In the genomic region with DNA sequence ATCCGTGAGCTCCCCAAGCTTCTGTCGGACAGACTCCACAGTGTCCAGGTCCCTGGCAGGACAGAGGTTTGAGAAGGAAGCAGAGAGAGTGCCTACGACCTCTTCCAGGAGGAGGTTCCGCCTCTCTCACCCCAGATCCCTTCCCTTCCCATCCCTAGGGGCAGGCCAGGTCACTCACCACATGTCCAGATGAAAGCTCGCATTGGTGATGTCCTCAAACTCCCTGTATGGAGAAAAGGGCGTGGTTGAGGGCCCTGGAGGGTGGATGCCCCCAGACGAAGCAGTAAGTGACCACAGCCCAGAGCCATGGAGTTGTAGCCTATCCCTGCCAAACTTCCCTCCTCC, we compare ENCODE assay signal across 30 cellular contexts. TPM values are rescaled to one million over a fixed set of nuclear protein-coding genes. Genes with fewer than 3 reads are reported as not detected.
A peak's percentile ranks its signal among the peaks of the same experiment; 100 is the strongest.
DNase-seq lines count a peak whose midpoint lies in the region; ATAC-seq, FAIRE-seq and TF ChIP-seq lines count a peak whose summit lies in the region.
"Had no signal": no experiment of that assay in that cellular context is flagged by ENCODE, and none has a peak within 500 bp of the region (broad histone marks: within the 10 kb centered on the region; RNA-seq: fewer than 3 reads in every experiment).

No MANE protein-coding gene starts in this region.

- no peak for TF ChIP-seq EP300 in H1 (IDR thresholded peaks at IDR 0.05; ENCODE audit: borderline replicate concordance in 1 of 2, low read depth in 2 of 2, low read length in 2 of 2)

- H4K8ac ChIP-seq in H1 (ENCODE audit: extremely low read depth, insufficient read depth, low read length) = peak overlapping the region; percentile 85

- DNase-seq in activated CD8-positive, alpha-beta T cell treated with anti-CD3 and anti-CD28 coated beads, Interleukin-2, amount 10 ng/mL, durations not matched to agents 7 days and 5 days = no peak
- no peak for DNase-seq in activated CD8-positive, alpha-beta T cell treated with anti-CD3 and anti-CD28 coated beads for 36 hours
- DNase-seq in A172 (ENCODE audit: low spot score) (peak; percentile 55), H1 (ENCODE audit: low read depth in 1 of 2, low spot score in 2 of 2) (no peak), OCI-LY7 (ENCODE audit: low spot score) (no peak), DMS153 treated with DMSO at 0.1 percent for 48 hours (lab: John Stamatoyannopoulos, UW; ENCODE audit: unreplicated experiment) (no peak)
- no peak for DNase-seq in activated CD4-positive, alpha-beta T cell treated with anti-CD3 and anti-CD28 coated beads for 4 hours
- DNase-seq: CD4-positive, CD25-positive, alpha-beta regulatory T cell; COR-L47; DMS79; EL; GF-D8; GOT3; HCEC 1CT; Karpas-422; NCI-H1092 treated with DMSO at 0.1 percent for 48 hours; NCI-H1436; NCI-H187; NCI-H2081 treated with DMSO at 0.1 percent for 48 hours; NCI-H446; NCI-H524 treated with DMSO at 0.1 percent for 48 hours; NCI-H774; PC-9; RPMI8226; SHP77 treated with DMSO at 0.1 percent for 48 hours had no signal

- H3K9me3 ChIP-seq in Loucy (ENCODE audit: insufficient read depth, low read depth, low read length) (no peaks in the 10 kb centered on the region), H1 (ENCODE audit: insufficient read depth in 2 of 2, low read depth in 1 of 2, low read length in 1 of 2) (no peaks in the 10 kb centered on the region), OCI-LY7 (ENCODE audit: low read length) (no peaks in the 10 kb centered on the region)
- H3K9me3 ChIP-seq: BLaER1 had no signal

- H3K23me2 ChIP-seq in H1 (ENCODE audit: low read depth, low read length) = no peaks in the 10 kb centered on the region

- no peak overlapping the region for H2BK12ac ChIP-seq in H1 (ENCODE audit: low read depth, low read length)

- H3K36me3 Mint-ChIP-seq in activated CD8-positive, alpha-beta T cell treated with anti-CD3 and anti-CD28 coated beads, Interleukin-2, amount 10 ng/mL, durations not matched to agents 7 days and 5 days (ENCODE audit: low read depth) = peaks cover 46% of the 10 kb centered on the region
- peaks cover 26% of the 10 kb centered on the region for H3K36me3 Mint-ChIP-seq in activated CD8-positive, alpha-beta T cell treated with anti-CD3 and anti-CD28 coated beads for 36 hours (ENCODE audit: low read depth)
- H3K36me3 Mint-ChIP-seq: CD4-positive, CD25-positive, alpha-beta regulatory T cell had no signal

- no peaks in the 10 kb centered on the region for H3K27me3 ChIP-seq in Loucy (ENCODE audit: insufficient read depth, low read length, poor library complexity, severe bottlenecking)
- no peaks in the 10 kb centered on the region for H3K27me3 ChIP-seq in H1 (replicated peaks in 1 of 4; ENCODE audit: control insufficient read depth in 3 of 4, extremely low read depth in 1 of 4, insufficient read depth in 3 of 4, low read length in 3 of 4)
- H3K27me3 ChIP-seq: BLaER1 had no signal

- H3K14ac ChIP-seq in H1 (ENCODE audit: insufficient read length) = no peak overlapping the region

- no peak overlapping the region for H2AK5ac ChIP-seq in H1 (ENCODE audit: low read depth, low read length)

- intact Hi-C loops in activated CD8-positive, alpha-beta T cell treated with anti-CD3 and anti-CD28 coated beads for 36 hours (cut with micrococcal nuclease) = no loop called here
- intact Hi-C loops in OCI-LY7 (cut with micrococcal nuclease; ENCODE audit: unreplicated experiment) = no loop called here

- peak overlapping the region; percentile 38 for H3K4me3 Mint-ChIP-seq in activated CD8-positive, alpha-beta T cell treated with anti-CD3 and anti-CD28 coated beads, Interleukin-2, amount 10 ng/mL, durations not matched to agents 7 days and 5 days
- H3K4me3 Mint-ChIP-seq in activated CD8-positive, alpha-beta T cell treated with anti-CD3 and anti-CD28 coated beads for 36 hours = no peak overlapping the region

- no peak overlapping the region for H2BK20ac ChIP-seq in H1 (ENCODE audit: low read length)

- H3K27me3 Mint-ChIP-seq in activated CD8-positive, alpha-beta T cell treated with anti-CD3 and anti-CD28 coated beads, Interleukin-2, amount 10 ng/mL, durations not matched to agents 7 days and 5 days (ENCODE audit: low read depth) = no peaks in the 10 kb centered on the region
- H3K27me3 Mint-ChIP-seq in activated CD8-positive, alpha-beta T cell treated with anti-CD3 and anti-CD28 coated beads for 36 hours = no peaks in the 10 kb centered on the region
- H3K27me3 Mint-ChIP-seq: CD4-positive, CD25-positive, alpha-beta regulatory T cell had no signal

- H3K56ac ChIP-seq in H1 (replicated peaks; ENCODE audit: insufficient read length, low read depth, low read length) = no peak overlapping the region

- no peak overlapping the region for H2BK15ac ChIP-seq in H1 (ENCODE audit: low read length)

- no peak overlapping the region for H2BK5ac ChIP-seq in H1 (ENCODE audit: low read depth, low read length)

- BruUV-seq in OCI-LY7 (replicated peaks; lab: Mats Ljungman, UMichigan) = no TSS peak

- H3K9me3 Mint-ChIP-seq in activated CD8-positive, alpha-beta T cell treated with anti-CD3 and anti-CD28 coated beads, Interleukin-2, amount 10 ng/mL, durations not matched to agents 7 days and 5 days (ENCODE audit: insufficient read depth) = no peaks in the 10 kb centered on the region
- H3K9me3 Mint-ChIP-seq in activated CD8-positive, alpha-beta T cell treated with anti-CD3 and anti-CD28 coated beads for 36 hours = no peaks in the 10 kb centered on the region
- H3K9me3 Mint-ChIP-seq: CD4-positive, CD25-positive, alpha-beta regulatory T cell had no signal

- no peaks in the 10 kb centered on the region for H3F3A ChIP-seq in Loucy (ENCODE audit: low read depth)

- H3K4me1 Mint-ChIP-seq in activated CD8-positive, alpha-beta T cell treated with anti-CD3 and anti-CD28 coated beads, Interleukin-2, amount 10 ng/mL, durations not matched to agents 7 days and 5 days (ENCODE audit: low read depth) = peaks cover 31% of the 10 kb centered on the region
- peaks cover 23% of the 10 kb centered on the region for H3K4me1 Mint-ChIP-seq in activated CD8-positive, alpha-beta T cell treated with anti-CD3 and anti-CD28 coated beads for 36 hours (ENCODE audit: low read depth)

- no peak for ATAC-seq in activated CD8-positive, alpha-beta T cell treated with anti-CD3 and anti-CD28 coated beads, Interleukin-2, amount 10 ng/mL, durations not matched to agents 7 days and 5 days
- ATAC-seq in activated CD8-positive, alpha-beta T cell treated with anti-CD3 and anti-CD28 coated beads for 36 hours = no peak

- peak overlapping the region; percentile 8 for H3K4me2 ChIP-seq in Loucy (ENCODE audit: low read depth, low read length, poor library complexity, severe bottlenecking)
- H3K4me2 ChIP-seq in H1 (ENCODE audit: insufficient read depth in 1 of 2, low read depth in 2 of 2, low read length in 2 of 2) = no peak overlapping the region
- H3K4me2 ChIP-seq in OCI-LY7 (ENCODE audit: low read length) = no peak overlapping the region
- H3K4me2 ChIP-seq: BLaER1, PC-9 had no signal

- H4K20me1 ChIP-seq in Loucy (ENCODE audit: insufficient read depth, low read length, poor library complexity, severe bottlenecking) (peaks cover 24% of the 10 kb centered on the region), H1 (replicated peaks in 1 of 2; ENCODE audit: control insufficient read depth in 1 of 2, insufficient read depth in 2 of 2, low read length in 2 of 2) (no peaks in the 10 kb centered on the region), OCI-LY7 (ENCODE audit: insufficient read depth, low read length) (no peaks in the 10 kb centered on the region)
- H4K20me1 ChIP-seq: BLaER1 had no signal

- H3K23ac ChIP-seq in H1 (ENCODE audit: insufficient read length) = no peak overlapping the region

- H2BK120ac ChIP-seq in H1 (replicated peaks; ENCODE audit: low read depth, low read length) = no peak overlapping the region

- TF ChIP-seq RAD21 in H1 (IDR thresholded peaks at IDR 0.05 in 1 of 2, conservative IDR thresholded peaks at IDR 0.05 in 1 of 2; ENCODE audit: low read depth in 2 of 2, low read length in 2 of 2) = no peak

- H3K4me1 ChIP-seq in Loucy (ENCODE audit: insufficient read depth, low read length, poor library complexity, severe bottlenecking) = peaks cover 20% of the 10 kb centered on the region
- H3K4me1 ChIP-seq in H1 (replicated peaks in 1 of 4; ENCODE audit: control insufficient read depth in 3 of 4, insufficient read depth in 4 of 4, low read length in 3 of 4) = peaks cover 0 to 8% (median 7%) of the 10 kb centered on the region in 4 experiments; a peak in 4 of 7 replicates
- peaks cover 18% of the 10 kb centered on the region for H3K4me1 ChIP-seq in OCI-LY7 (ENCODE audit: insufficient read depth, low read length, poor library complexity, severe bottlenecking)

- H3K4ac ChIP-seq in H1 (replicated peaks; ENCODE audit: insufficient read length, low read depth, low read length) = no peak overlapping the region

- WGBS in H1 (ENCODE audit: extremely low coverage in 1 of 2, insufficient coverage in 1 of 2, insufficient read length in 1 of 2, insufficient replicate concordance in 2 of 2, low coverage in 1 of 2, low lambda C conversion rate in 2 of 2, missing lambda C conversion rate in 1 of 2), 2 experiments = 85% methylated on average over 4 of the region's 7 CpGs; no CpG with 5 or more reads in 1 of the 2 experiments

- TF ChIP-seq CTCF in activated CD8-positive, alpha-beta T cell treated with anti-CD3 and anti-CD28 coated beads for 36 hours (IDR thresholded peaks at IDR 0.05) = no peak
- TF ChIP-seq CTCF in Loucy (conservative IDR thresholded peaks at IDR 0.05; ENCODE audit: low read length) (no peak), H1 (IDR thresholded peaks at IDR 0.05; ENCODE audit: control extremely low read depth in 1 of 3, insufficient read depth in 1 of 3, low read depth in 1 of 3, low read length in 3 of 3) (no peak), OCI-LY7 (conservative IDR thresholded peaks at IDR 0.05; ENCODE audit: low read length) (no peak)

- H3K79me1 ChIP-seq in H1 (ENCODE audit: low read depth, low read length) = no peaks in the 10 kb centered on the region

- TF ChIP-seq POLR2A in H1 (IDR thresholded peaks at IDR 0.05; ENCODE audit: control extremely low read depth in 1 of 2, low read depth in 2 of 2, low read length in 2 of 2) = no peak

- no peak for FAIRE-seq in H1 (lab: Jason Lieb, UNC)
- FAIRE-seq: A204.1, GM12891 had no signal

- no peak overlapping the region for H4K5ac ChIP-seq in H1 (ENCODE audit: insufficient read length, low read depth, low read length)

- H3K27ac ChIP-seq in H1 (ENCODE audit: low read depth, low read length) = no peak overlapping the region
- H3K27ac ChIP-seq in OCI-LY7 (ENCODE audit: low read depth, low read length, poor library complexity, severe bottlenecking) = no peak overlapping the region
- H3K27ac ChIP-seq: BLaER1, HL-60, PC-9 had no signal

- H3K9ac ChIP-seq in Loucy (ENCODE audit: low read depth, low read length, poor library complexity, severe bottlenecking) (no peak overlapping the region), H1 (replicated peaks in 1 of 4; ENCODE audit: extremely low read depth in 1 of 4, low read depth in 3 of 4, low read length in 3 of 4) (no peak overlapping the region)
- H3K9ac ChIP-seq: BLaER1 had no signal

- peaks cover 58% of the 10 kb centered on the region for H3K79me2 ChIP-seq in Loucy (ENCODE audit: insufficient read depth, low read length)
- no peaks in the 10 kb centered on the region for H3K79me2 ChIP-seq in H1 (ENCODE audit: control insufficient read depth in 1 of 2, insufficient read depth in 2 of 2, low read length in 2 of 2)
- H3K79me2 ChIP-seq in OCI-LY7 (ENCODE audit: insufficient read depth, low read depth, low read length) = no peaks in the 10 kb centered on the region

- CTCF ChIA-PET in activated CD8-positive, alpha-beta T cell treated with anti-CD3 and anti-CD28 coated beads, Interleukin-2, amount 10 ng/mL, durations not matched to agents 7 days and 5 days (lab: Charles Lee) = no interaction called here
- CTCF ChIA-PET in activated CD8-positive, alpha-beta T cell treated with anti-CD3 and anti-CD28 coated beads for 36 hours (lab: Charles Lee) = interaction anchor here (1.4 kb wide), 1 partner anchor 9 kb away, joined by 3 read pairs; no protein-coding TSS in a partner anchor
- CTCF ChIA-PET in H1 (lab: Charles Lee; ENCODE audit: partially characterized antibody) (interaction anchor here (0.8 to 27.2 kb wide), 3 partner anchors 10 to 61 kb away, joined by 3 to 563 read pairs (median 563); a partner anchor contains a TSS), OCI-LY7 (lab: Charles Lee; ENCODE audit: unreplicated experiment) (no interaction called here)

- H4K91ac ChIP-seq in H1 (replicated peaks; ENCODE audit: insufficient read length, low read length) = no peak overlapping the region

- H3K4me3 ChIP-seq in Loucy (ENCODE audit: low read length, poor library complexity, severe bottlenecking) (no peak overlapping the region), H1 (ENCODE audit: extremely low read depth in 1 of 4, insufficient read depth in 2 of 4, low read depth in 3 of 4, low read length in 4 of 4) (no peak overlapping the region), OCI-LY7 (ENCODE audit: low read depth, low read length, poor library complexity, severe bottlenecking) (no peak overlapping the region)
- H3K4me3 ChIP-seq: BLaER1, PC-9 had no signal

- H3K18ac ChIP-seq in H1 (ENCODE audit: extremely low read depth, low read length) = no peak overlapping the region

- H3K27ac Mint-ChIP-seq in activated CD8-positive, alpha-beta T cell treated with anti-CD3 and anti-CD28 coated beads, Interleukin-2, amount 10 ng/mL, durations not matched to agents 7 days and 5 days = peak overlapping the region; percentile 52
- no peak overlapping the region for H3K27ac Mint-ChIP-seq in activated CD8-positive, alpha-beta T cell treated with anti-CD3 and anti-CD28 coated beads for 36 hours

- no peaks in the 10 kb centered on the region for H3K9me2 ChIP-seq in Loucy (replicated peaks; ENCODE audit: low read depth, low read length)
- H3K9me2 ChIP-seq in OCI-LY7 (ENCODE audit: insufficient read depth, low read length) = no peaks in the 10 kb centered on the region

- H2AFZ ChIP-seq in Loucy (ENCODE audit: low read length) (no peak overlapping the region), H1 (ENCODE audit: low read length) (no peak overlapping the region), OCI-LY7 (ENCODE audit: low read length) (no peak overlapping the region)
- H2AFZ ChIP-seq: PC-9 had no signal

- H3K36me3 ChIP-seq in Loucy (ENCODE audit: insufficient read depth, low read length) = peaks cover 22% of the 10 kb centered on the region; the same call in 1 of the 2 replicates
- no peaks in the 10 kb centered on the region for H3K36me3 ChIP-seq in H1 (ENCODE audit: control insufficient read depth in 2 of 4, insufficient read depth in 4 of 4, low read length in 3 of 4)
- no peaks in the 10 kb centered on the region for H3K36me3 ChIP-seq in OCI-LY7 (ENCODE audit: insufficient read depth, low read length)

- POLR2A ChIA-PET in activated CD8-positive, alpha-beta T cell treated with anti-CD3 and anti-CD28 coated beads, Interleukin-2, amount 10 ng/mL, durations not matched to agents 7 days and 5 days (lab: Charles Lee) = interaction anchor here (3.2 kb wide), 1 partner anchor 14 kb away, joined by 11 read pairs; a partner anchor contains a TSS
- POLR2A ChIA-PET in activated CD8-positive, alpha-beta T cell treated with anti-CD3 and anti-CD28 coated beads for 36 hours (lab: Charles Lee) = interaction anchor here (0.7 to 2.2 kb wide), 3 partner anchors 11 to 44 kb away, joined by 4 to 7 read pairs (median 6); no protein-coding TSS in a partner anchor
- POLR2A ChIA-PET in H1 (lab: Charles Lee; ENCODE audit: partially characterized antibody) (interaction anchor here (1.0 to 2.0 kb wide), 2 partner anchors 9 to 61 kb away, joined by 3 to 9 read pairs; no protein-coding TSS in a partner anchor), OCI-LY7 (lab: Charles Lee) (interaction anchor here (0.6 kb wide), 1 partner anchor 132 kb away, joined by 3 read pairs; no protein-coding TSS in a partner anchor)

RNA-seq across cellular contexts. Expression of a gene that starts 3.5 kb away (rescaled TPM):
- total RNA-seq in activated CD8-positive, alpha-beta T cell treated with anti-CD3 and anti-CD28 coated beads, Interleukin-2, amount 10 ng/mL, durations not matched to agents 7 days and 5 days = 100 to 1,000 TPM; 234 to 249 TPM
- 100 to 1,000 TPM; 136 to 144 TPM for total RNA-seq in activated CD8-positive, alpha-beta T cell treated with anti-CD3 and anti-CD28 coated beads for 36 hours
- 138 and 372 TPM in 2 replicates for total RNA-seq in A172 (2014; rRNA removed; shearing (Covaris generic))
- 7.5 and 8.4 TPM in 2 replicates for total RNA-seq in H1 (2021; fragmentation: NEBNext Ultra II Directional; extraction: Animal tissue kit (Norgen Biotek cat#: 25700))
- polyA plus RNA-seq in H1 (2011; rRNA removed) = 3.6 and 5.2 TPM in 2 replicates
- polyA plus RNA-seq in H1 (2011; cell fraction: cytosol; rRNA removed) = 77.7 TPM
- polyA plus RNA-seq in H1 (2011; cell fraction: nucleus; rRNA removed) = 15.5 TPM
- 4.1 to 10.3 TPM (median 7.8 TPM) in 4 replicates for polyA plus RNA-seq in H1 (2012, experiment 1 of 2)
- polyA plus RNA-seq in H1 (2012, experiment 2 of 2) = 1.9 TPM
- polyA plus RNA-seq in H1 (2013, experiment 1 of 2) = 3.7 TPM
- polyA plus RNA-seq in H1 (2013, experiment 2 of 2) = 4.2 TPM
- polyA minus RNA-seq in H1 (2011; rRNA and poly(A)+ RNA removed) = 1.9 and 2.0 TPM in 2 replicates
- 3.7 TPM for polyA minus RNA-seq in H1 (2011; cell fraction: cytosol; rRNA and poly(A)+ RNA removed)
- polyA minus RNA-seq in H1 (2011; cell fraction: nucleus; rRNA and poly(A)+ RNA removed) = 3.7 TPM
- 7.1 and 8.0 TPM in 2 replicates for total RNA-seq in OCI-LY7 (2014; rRNA removed; shearing (Covaris generic))
- 12.2 and 17.8 TPM in 2 replicates for total RNA-seq in OCI-LY7 (2022)

RNA-seq across cellular contexts. Expression of a gene that starts 14.4 kb away (rescaled TPM):
- 10 to 100 TPM; 64.3 to 68.6 TPM for total RNA-seq in activated CD8-positive, alpha-beta T cell treated with anti-CD3 and anti-CD28 coated beads, Interleukin-2, amount 10 ng/mL, durations not matched to agents 7 days and 5 days
- total RNA-seq in activated CD8-positive, alpha-beta T cell treated with anti-CD3 and anti-CD28 coated beads for 36 hours = 10 to 100 TPM; 54.4 to 58.5 TPM
- 68.5 and 70.0 TPM in 2 replicates for total RNA-seq in A172 (2014; rRNA removed; shearing (Covaris generic))
- 61.8 and 71.2 TPM in 2 replicates for total RNA-seq in H1 (2021; fragmentation: NEBNext Ultra II Directional; extraction: Animal tissue kit (Norgen Biotek cat#: 25700))
- 48.2 and 72.0 TPM in 2 replicates for polyA plus RNA-seq in H1 (2011; rRNA removed)
- 19.9 TPM for polyA plus RNA-seq in H1 (2011; cell fraction: cytosol; rRNA removed)
- 66.9 TPM for polyA plus RNA-seq in H1 (2011; cell fraction: nucleus; rRNA removed)
- 66.8 to 74.2 TPM (median 69.2 TPM) in 4 replicates for polyA plus RNA-seq in H1 (2012, experiment 1 of 2)
- polyA plus RNA-seq in H1 (2012, experiment 2 of 2) = 67.1 TPM
- 61.6 TPM for polyA plus RNA-seq in H1 (2013, experiment 1 of 2)
- 60.1 TPM for polyA plus RNA-seq in H1 (2013, experiment 2 of 2)
- polyA minus RNA-seq in H1 (2011; rRNA and poly(A)+ RNA removed) = 29.7 and 44.3 TPM in 2 replicates
- 31.1 TPM for polyA minus RNA-seq in H1 (2011; cell fraction: cytosol; rRNA and poly(A)+ RNA removed)
- polyA minus RNA-seq in H1 (2011; cell fraction: nucleus; rRNA and poly(A)+ RNA removed) = 30.8 TPM
- total RNA-seq in OCI-LY7 (2014; rRNA removed; shearing (Covaris generic)) = 24.1 and 29.9 TPM in 2 replicates
- total RNA-seq in OCI-LY7 (2022) = 117 and 123 TPM in 2 replicates

RNA-seq across cellular contexts. Expression of a gene that starts 37.6 kb away (rescaled TPM):
- 10 to 100 TPM; 31.4 to 36.8 TPM for total RNA-seq in activated CD8-positive, alpha-beta T cell treated with anti-CD3 and anti-CD28 coated beads, Interleukin-2, amount 10 ng/mL, durations not matched to agents 7 days and 5 days
- 10 to 100 TPM; 16.6 to 16.8 TPM for total RNA-seq in activated CD8-positive, alpha-beta T cell treated with anti-CD3 and anti-CD28 coated beads for 36 hours
- 159 and 173 TPM in 2 replicates for total RNA-seq in A172 (2014; rRNA removed; shearing (Covaris generic))
- 5.1 and 6.4 TPM in 2 replicates for total RNA-seq in H1 (2021; fragmentation: NEBNext Ultra II Directional; extraction: Animal tissue kit (Norgen Biotek cat#: 25700))
- polyA plus RNA-seq in H1 (2011; rRNA removed) = 6.3 and 11.6 TPM in 2 replicates
- 6.2 TPM for polyA plus RNA-seq in H1 (2011; cell fraction: cytosol; rRNA removed)
- polyA plus RNA-seq in H1 (2011; cell fraction: nucleus; rRNA removed) = 12.1 TPM
- 5.0 to 8.3 TPM (median 5.5 TPM) in 4 replicates for polyA plus RNA-seq in H1 (2012, experiment 1 of 2)
- 5.4 TPM for polyA plus RNA-seq in H1 (2012, experiment 2 of 2)
- 5.7 TPM for polyA plus RNA-seq in H1 (2013, experiment 1 of 2)
- polyA plus RNA-seq in H1 (2013, experiment 2 of 2) = 6.1 TPM
- 2.6 and 3.7 TPM in 2 replicates for polyA minus RNA-seq in H1 (2011; rRNA and poly(A)+ RNA removed)
- polyA minus RNA-seq in H1 (2011; cell fraction: cytosol; rRNA and poly(A)+ RNA removed) = 5.0 TPM
- 6.2 TPM for polyA minus RNA-seq in H1 (2011; cell fraction: nucleus; rRNA and poly(A)+ RNA removed)
- 32.7 and 41.9 TPM in 2 replicates for total RNA-seq in OCI-LY7 (2014; rRNA removed; shearing (Covaris generic))
- 21.6 and 25.9 TPM in 2 replicates for total RNA-seq in OCI-LY7 (2022)

RNA-seq across cellular contexts. Expression of a gene that starts 56.0 kb away (rescaled TPM):
- total RNA-seq in activated CD8-positive, alpha-beta T cell treated with anti-CD3 and anti-CD28 coated beads, Interleukin-2, amount 10 ng/mL, durations not matched to agents 7 days and 5 days = 10 to 100 TPM; 35.8 to 37.3 TPM
- total RNA-seq in activated CD8-positive, alpha-beta T cell treated with anti-CD3 and anti-CD28 coated beads for 36 hours = 10 to 100 TPM; 37.1 to 42.2 TPM
- total RNA-seq in A172 (2014; rRNA removed; shearing (Covaris generic)) = 32.7 and 41.4 TPM in 2 replicates
- total RNA-seq in H1 (2021; fragmentation: NEBNext Ultra II Directional; extraction: Animal tissue kit (Norgen Biotek cat#: 25700)) = 47.7 and 48.6 TPM in 2 replicates
- 21.2 and 25.6 TPM in 2 replicates for polyA plus RNA-seq in H1 (2011; rRNA removed)
- polyA plus RNA-seq in H1 (2011; cell fraction: cytosol; rRNA removed) = 24.5 TPM
- 26.6 TPM for polyA plus RNA-seq in H1 (2011; cell fraction: nucleus; rRNA removed)
- polyA plus RNA-seq in H1 (2012, experiment 1 of 2) = 30.2 to 35.1 TPM (median 31.2 TPM) in 4 replicates
- 28.8 TPM for polyA plus RNA-seq in H1 (2012, experiment 2 of 2)
- 23.2 TPM for polyA plus RNA-seq in H1 (2013, experiment 1 of 2)
- polyA plus RNA-seq in H1 (2013, experiment 2 of 2) = 22.1 TPM
- 9.4 and 9.6 TPM in 2 replicates for polyA minus RNA-seq in H1 (2011; rRNA and poly(A)+ RNA removed)
- 17.1 TPM for polyA minus RNA-seq in H1 (2011; cell fraction: cytosol; rRNA and poly(A)+ RNA removed)
- polyA minus RNA-seq in H1 (2011; cell fraction: nucleus; rRNA and poly(A)+ RNA removed) = 16.2 TPM
- 45.0 and 54.2 TPM in 2 replicates for total RNA-seq in OCI-LY7 (2014; rRNA removed; shearing (Covaris generic))
- total RNA-seq in OCI-LY7 (2022) = 60.4 and 62.9 TPM in 2 replicates

RNA-seq across cellular contexts. Expression of a gene that starts 56.1 kb away (rescaled TPM):
- total RNA-seq in activated CD8-positive, alpha-beta T cell treated with anti-CD3 and anti-CD28 coated beads, Interleukin-2, amount 10 ng/mL, durations not matched to agents 7 days and 5 days = 10 to 100 TPM; 30.2 to 31.0 TPM
- total RNA-seq in activated CD8-positive, alpha-beta T cell treated with anti-CD3 and anti-CD28 coated beads for 36 hours = 10 to 100 TPM; 26.4 to 26.6 TPM
- 52.7 and 64.4 TPM in 2 replicates for total RNA-seq in A172 (2014; rRNA removed; shearing (Covaris generic))
- 33.0 and 33.3 TPM in 2 replicates for total RNA-seq in H1 (2021; fragmentation: NEBNext Ultra II Directional; extraction: Animal tissue kit (Norgen Biotek cat#: 25700))
- polyA plus RNA-seq in H1 (2011; rRNA removed) = 24.2 and 28.9 TPM in 2 replicates
- 25.1 TPM for polyA plus RNA-seq in H1 (2011; cell fraction: cytosol; rRNA removed)
- polyA plus RNA-seq in H1 (2011; cell fraction: nucleus; rRNA removed) = 45.5 TPM
- polyA plus RNA-seq in H1 (2012, experiment 1 of 2) = 22.6 to 27.0 TPM (median 24.8 TPM) in 4 replicates
- polyA plus RNA-seq in H1 (2012, experiment 2 of 2) = 14.6 TPM
- polyA plus RNA-seq in H1 (2013, experiment 1 of 2) = 19.3 TPM
- polyA plus RNA-seq in H1 (2013, experiment 2 of 2) = 19.1 TPM
- 52.1 and 62.7 TPM in 2 replicates for polyA minus RNA-seq in H1 (2011; rRNA and poly(A)+ RNA removed)
- 38.1 TPM for polyA minus RNA-seq in H1 (2011; cell fraction: cytosol; rRNA and poly(A)+ RNA removed)
- polyA minus RNA-seq in H1 (2011; cell fraction: nucleus; rRNA and poly(A)+ RNA removed) = 75.4 TPM
- total RNA-seq in OCI-LY7 (2014; rRNA removed; shearing (Covaris generic)) = 41.5 and 44.0 TPM in 2 replicates
- total RNA-seq in OCI-LY7 (2022) = 67.6 and 77.3 TPM in 2 replicates

Comparison
In these comparisons a context has a peak if more than half of its experiments do, and no peak if none do; other contexts are left out.
1. CTCF ChIA-PET loops: an anchor here in activated CD8-positive, alpha-beta T cell treated with anti-CD3 and anti-CD28 coated beads for 36 hours (1.4 kb wide) and H1 (0.8 to 27.2 kb wide); none called in activated CD8-positive, alpha-beta T cell treated with anti-CD3 and anti-CD28 coated beads, Interleukin-2, amount 10 ng/mL, durations not matched to agents 7 days and 5 days and OCI-LY7.